ENCODE assay signal across 15 cellular contexts in genomic region chr5:112823181-112823580, GRCh38.
"Had no signal": no experiment of that assay in that cellular context is flagged by ENCODE, and none has a peak within 500 bp of the region (broad histone marks: within the 10 kb centered on the region; RNA-seq: fewer than 3 reads in every experiment).

No MANE protein-coding gene starts in this region.

- H3K4me1 ChIP-seq: foreskin keratinocyte, sigmoid colon, upper lobe of right lung had no signal

- H3K4me2 ChIP-seq: SK-N-SH had no signal

- H3K27ac Mint-ChIP-seq: activated CD8-positive, alpha-beta T cell treated with anti-CD3 and anti-CD28 coated beads, Interleukin-2, amount 10 ng/mL, durations not matched to agents 7 days and 5 days; activated naive CD4-positive, alpha-beta T cell treated with anti-CD3 and anti-CD28 coated beads, Interleukin-2, amount 50 U/mL, for 24 hours; nephron had no signal

- H3K9me2 ChIP-seq: SK-N-SH had no signal

- H3K27me3 ChIP-seq: foreskin keratinocyte, sigmoid colon, upper lobe of right lung had no signal

- H3K27me3 Mint-ChIP-seq: activated naive CD4-positive, alpha-beta T cell treated with anti-CD3 and anti-CD28 coated beads, Interleukin-2, amount 50 U/mL, for 24 hours; brain had no signal

- H3K27ac ChIP-seq: foreskin keratinocyte, sigmoid colon, upper lobe of right lung had no signal

- H3K9ac ChIP-seq: SK-N-SH had no signal

- H3K9me3 ChIP-seq: sigmoid colon, SK-N-SH, upper lobe of right lung had no signal

- H3K4me3 ChIP-seq: sigmoid colon, upper lobe of right lung had no signal

- H3K9me3 Mint-ChIP-seq: activated naive CD4-positive, alpha-beta T cell treated with anti-CD3 and anti-CD28 coated beads, Interleukin-2, amount 50 U/mL, for 24 hours; brain; nephron had no signal

- ATAC-seq: activated CD8-positive, alpha-beta T cell treated with anti-CD3 and anti-CD28 coated beads, Interleukin-2, amount 10 ng/mL, durations not matched to agents 7 days and 5 days; foreskin keratinocyte; left colon; upper lobe of right lung had no signal

- H3K4me3 Mint-ChIP-seq: activated CD8-positive, alpha-beta T cell treated with anti-CD3 and anti-CD28 coated beads, Interleukin-2, amount 10 ng/mL, durations not matched to agents 7 days and 5 days; activated naive CD4-positive, alpha-beta T cell treated with anti-CD3 and anti-CD28 coated beads, Interleukin-2, amount 50 U/mL, for 24 hours; brain; nephron had no signal

- DNase-seq: activated CD4-positive, alpha-beta T cell treated with anti-CD3 and anti-CD28 coated beads for 1 hour; activated CD8-positive, alpha-beta memory T cell treated with anti-CD3 and anti-CD28 coated beads, Interleukin-2, amount 50 U/mL, for 48 hours; activated CD8-positive, alpha-beta T cell treated with anti-CD3 and anti-CD28 coated beads, Interleukin-2, amount 10 ng/mL, durations not matched to agents 7 days and 5 days; foreskin keratinocyte; head of caudate nucleus; left colon; sigmoid colon; SK-N-SH; stimulated activated CD4-positive, alpha-beta T cell treated with anti-CD3 and anti-CD28 coated beads, Interleukin-2, amount 100 ng/mL, for 24 hours; stimulated activated naive CD4-positive, alpha-beta T cell treated with Interleukin-2 at 50 U/mL for 16 hours; T-helper 2 cell; upper lobe of right lung had no signal

- H3K4me1 Mint-ChIP-seq: activated naive CD4-positive, alpha-beta T cell treated with anti-CD3 and anti-CD28 coated beads, Interleukin-2, amount 50 U/mL, for 24 hours; brain; nephron had no signal
